ENCODE assay signal across 8 cellular contexts in genomic region chr9:132163457-132163875, GRCh38. TPM values are rescaled to one million over a fixed set of nuclear protein-coding genes. Genes with fewer than 3 reads are reported as not detected.
DNase-seq lines count a peak whose midpoint lies in the region; ATAC-seq and TF ChIP-seq lines count a peak whose summit lies in the region.
"Had no signal": no experiment of that assay in that cellular context is flagged by ENCODE, and none has a peak within 500 bp of the region (broad histone marks: within the 10 kb centered on the region; RNA-seq: fewer than 3 reads in every experiment).

No MANE protein-coding gene starts in this region.

- H3K4me3 ChIP-seq in GM23248 (peak overlapping the region; percentile 83), Panc1 (ENCODE audit: low read depth in 2 of 2, low read length in 2 of 2) (peak overlapping the region; percentile 56 to 61), gastrocnemius medialis (peak overlapping the region; percentile 55 to 61 (median 61))

- 1% methylated on average over 12 to 27 of the region's 29 CpGs for WGBS in GM23248 (ENCODE audit: low coverage in 1 of 2, low lambda C conversion rate in 2 of 2, missing lambda C conversion rate in 2 of 2), 2 experiments

- POLR2A ChIA-PET in Panc1 (lab: Charles Lee) = interaction anchor here (0.8 kb wide), 1 partner anchor 354 kb away, joined by 3 read pairs; no protein-coding TSS in a partner anchor

- ATAC-seq in Panc1 (no peak), Right ventricle myocardium superior (ENCODE audit: poor library complexity) (peak; percentile 25), gastrocnemius medialis (no peak), HG03342 (IDR thresholded peaks at IDR 0.05; ENCODE audit: unreplicated experiment) (no peak)

- TF ChIP-seq CTCF in Panc1 (IDR thresholded peaks at IDR 0.05) = no peak
- no peak for TF ChIP-seq CTCF in gastrocnemius medialis (IDR thresholded peaks at IDR 0.05 in 4 of 5, conservative IDR thresholded peaks at IDR 0.05 in 1 of 5)

- no peak overlapping the region for H3K9ac ChIP-seq in GM23248

- BruUV-seq in Panc1 (replicated peaks; lab: Mats Ljungman, UMichigan) = no TSS peak

- H3K27me3 ChIP-seq in GM23248 (replicated peaks; ENCODE audit: insufficient read depth) (peaks cover 43% of the 10 kb centered on the region), Panc1 (ENCODE audit: control insufficient read depth, insufficient read depth, low read length) (no peaks in the 10 kb centered on the region), gastrocnemius medialis (peaks cover 70 to 83% (median 75%) of the 10 kb centered on the region in 3 donors)

- in situ Hi-C loops in GM23248 (cut with MboI) = no loop called here
- in situ Hi-C loops in Panc1 (cut with HindIII; ENCODE audit: low pct_unique_long_range_greater_than_20kb, low sequenced_read_pairs) = no loop called here
- in situ Hi-C loops in gastrocnemius medialis (cut with MboI; ENCODE audit: low sequenced_read_pairs in 4 of 4) = no loop called here

- no peaks in the 10 kb centered on the region for H3K9me3 ChIP-seq in GM23248 (ENCODE audit: low read depth)
- H3K9me3 ChIP-seq in Panc1 (ENCODE audit: control insufficient read depth, insufficient read depth, low read depth, low read length) = no peaks in the 10 kb centered on the region
- H3K9me3 ChIP-seq in gastrocnemius medialis = no peaks in the 10 kb centered on the region

- H3K4me2 ChIP-seq in GM23248 (ENCODE audit: unreplicated experiment) = no peak overlapping the region

- H4K20me1 ChIP-seq in GM23248 (ENCODE audit: insufficient read depth) = no peaks in the 10 kb centered on the region

- no peaks in the 10 kb centered on the region for H3K79me2 ChIP-seq in GM23248 (ENCODE audit: insufficient read depth)

- no peaks in the 10 kb centered on the region for H3K9me2 ChIP-seq in GM23248 (ENCODE audit: insufficient read depth)

- H3F3A ChIP-seq in GM23248 (ENCODE audit: insufficient read depth) = no peaks in the 10 kb centered on the region

- H3K4me1 ChIP-seq in GM23248 (ENCODE audit: insufficient read depth) (no peaks in the 10 kb centered on the region), Panc1 (ENCODE audit: control insufficient read depth, insufficient read depth, low read length) (peaks cover 5% of the 10 kb centered on the region), gastrocnemius medialis (peaks cover 27 to 29% of the 10 kb centered on the region in 2 donors)

- CTCF ChIA-PET in Panc1 (lab: Charles Lee) = no interaction called here

- no peaks in the 10 kb centered on the region for H3K36me3 ChIP-seq in GM23248 (ENCODE audit: low read depth)
- H3K36me3 ChIP-seq in Panc1 (ENCODE audit: control insufficient read depth, insufficient read depth, low read length) = no peaks in the 10 kb centered on the region
- no peaks in the 10 kb centered on the region for H3K36me3 ChIP-seq in gastrocnemius medialis

- H2AFZ ChIP-seq in GM23248 = no peak overlapping the region

- no peak for TF ChIP-seq POLR2A in gastrocnemius medialis (IDR thresholded peaks at IDR 0.05)

- no peak overlapping the region for H3K27ac ChIP-seq in GM23248
- H3K27ac ChIP-seq in Panc1 (ENCODE audit: low read length) = no peak overlapping the region; the same call in 1 of the 2 replicates
- no peak overlapping the region for H3K27ac ChIP-seq in gastrocnemius medialis

- intact Hi-C loops in Panc1 (cut with micrococcal nuclease; ENCODE audit: unreplicated experiment) (loop anchor here (10.0 kb wide), 1 partner anchor 399 kb away; no protein-coding TSS in a partner anchor), Right ventricle myocardium superior (cut with DNase I) (no loop called here), gastrocnemius medialis (cut with DNase I; ENCODE audit: low total_unique reads) (no loop called here)

- DNase-seq in GM23248 (peak; percentile 68), Panc1 (ENCODE audit: low read depth, low spot score) (no peak), Right ventricle myocardium superior (no peak), gastrocnemius medialis (no peak), retina (no peak), NCI-H1105 (lab: John Stamatoyannopoulos, UW) (no peak)
- DNase-seq: cortex of kidney had no signal

RNA-seq across cellular contexts. Expression of gene NTNG2, which starts 1.6 kb away (rescaled TPM):
- total RNA-seq in GM23248 (2014; rRNA removed; shearing (Covaris generic)) = 1.5 and 2.5 TPM in 2 replicates
- 0.11 and 0.13 TPM in 2 replicates for polyA plus RNA-seq in GM23248 (2016; fragmentation: Nextera tagmentation; extraction: Ambion mirVana)
- total RNA-seq in Panc1 (2021; ENCODE audit: unreplicated experiment) (5.1 TPM), Right ventricle myocardium superior (1.8 TPM), gastrocnemius medialis (under 1 TPM; 0.15 to 0.61 (median 0.19) TPM)
- polyA plus RNA-seq in Panc1 (2012; ENCODE audit: insufficient read length) = 7.8 TPM
